ENCODE assay signal across 13 cellular contexts in the genomic region with DNA sequence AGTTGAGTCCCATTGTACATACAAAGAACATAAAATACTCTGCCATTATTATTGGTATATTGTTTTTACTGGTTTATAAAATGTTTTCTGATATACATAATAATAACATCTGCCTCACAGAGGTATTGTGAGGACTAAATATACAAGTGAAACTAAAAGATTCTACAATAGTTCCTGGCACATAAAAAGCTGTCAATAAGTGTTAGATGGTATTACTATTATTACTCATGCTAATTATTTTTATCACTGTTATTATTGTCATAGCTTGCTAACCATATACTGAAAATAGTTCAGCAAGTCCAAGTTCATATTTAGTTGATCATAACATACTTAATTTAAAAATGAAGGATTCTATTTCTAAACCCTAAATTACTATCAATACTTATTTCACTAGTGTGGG. TPM values are rescaled to one million over a fixed set of nuclear protein-coding genes. Genes with fewer than 3 reads are reported as not detected.
A peak's percentile ranks its signal among the peaks of the same experiment; 100 is the strongest.
DNase-seq lines count a peak whose midpoint lies in the region; ATAC-seq lines count a peak whose summit lies in the region.
"Had no signal": no experiment of that assay in that cellular context is flagged by ENCODE, and none has a peak within 500 bp of the region (broad histone marks: within the 10 kb centered on the region; RNA-seq: fewer than 3 reads in every experiment).

No MANE protein-coding gene starts in this region.

- DNase-seq in activated naive CD4-positive, alpha-beta T cell treated with anti-CD3 and anti-CD28 coated beads for 36 hours, result no peak
- DNase-seq in activated naive CD4-positive, alpha-beta T cell treated with anti-CD3 and anti-CD28 coated beads, Interleukin-2, amount 50 U/mL, for 16 hours, result no peak
- DNase-seq in naive thymus-derived CD8-positive, alpha-beta T cell, result no peak
- DNase-seq in NCI-H2029 (lab: John Stamatoyannopoulos, UW) (no peak), NCI-H748 treated with DMSO at 0.1 percent for 48 hours (lab: John Stamatoyannopoulos, UW) (no peak), RPMI8226 (no peak)
- DNase-seq: activated B cell treated with CpG ODN at 0.5 μM for 24 hours; NCI-H1105 treated with DMSO at 0.1 percent for 48 hours; SIG-M5; stimulated activated CD4-positive, alpha-beta T cell treated with anti-CD3 and anti-CD28 coated beads, Interleukin-2, amount 100 ng/mL, for 24 hours; stimulated activated naive B cell treated with anti-CD40 and anti-IgM and Interleukin-4, amounts not matched to agents 10 μg/mL and 1 μg/mL and 100 μg/mL, for 72 hours had no signal

- intact Hi-C loops in activated naive CD4-positive, alpha-beta T cell treated with anti-CD3 and anti-CD28 coated beads for 36 hours (cut with micrococcal nuclease), result loop anchor here (1.0 to 2.0 kb wide), 2 partner anchors 20 to 46 kb away; no protein-coding TSS in a partner anchor

- H3K9me3 Mint-ChIP-seq in activated naive CD4-positive, alpha-beta T cell treated with anti-CD3 and anti-CD28 coated beads for 36 hours, result no peaks in the 10 kb centered on the region
- peaks cover 0 to 1% (median 0%) of the 10 kb centered on the region in 9 donors for H3K9me3 Mint-ChIP-seq in naive thymus-derived CD8-positive, alpha-beta T cell
- H3K9me3 Mint-ChIP-seq: activated B cell treated with CpG ODN at 0.5 μM for 24 hours; stimulated activated naive B cell treated with anti-CD40 and anti-IgM and Interleukin-4, amounts not matched to agents 10 μg/mL and 1 μg/mL and 100 μg/mL, for 72 hours had no signal

- peak overlapping the region; percentile 91 for H3K27ac Mint-ChIP-seq in activated naive CD4-positive, alpha-beta T cell treated with anti-CD3 and anti-CD28 coated beads for 36 hours
- peak overlapping the region; percentile 46 to 94 (median 86) for H3K27ac Mint-ChIP-seq in naive thymus-derived CD8-positive, alpha-beta T cell
- H3K27ac Mint-ChIP-seq: activated B cell treated with CpG ODN at 0.5 μM for 24 hours had no signal

- peak overlapping the region; percentile 71 for H3K4me3 Mint-ChIP-seq in activated naive CD4-positive, alpha-beta T cell treated with anti-CD3 and anti-CD28 coated beads for 36 hours
- peak overlapping the region; percentile 31 to 84 (median 60) for H3K4me3 Mint-ChIP-seq in naive thymus-derived CD8-positive, alpha-beta T cell
- H3K4me3 Mint-ChIP-seq: activated B cell treated with CpG ODN at 0.5 μM for 24 hours; stimulated activated naive B cell treated with anti-CD40 and anti-IgM and Interleukin-4, amounts not matched to agents 10 μg/mL and 1 μg/mL and 100 μg/mL, for 72 hours had no signal

- CTCF ChIA-PET in activated naive CD4-positive, alpha-beta T cell treated with anti-CD3 and anti-CD28 coated beads for 36 hours (lab: Charles Lee), result no interaction called here

- no peaks in the 10 kb centered on the region for H3K27me3 Mint-ChIP-seq in activated naive CD4-positive, alpha-beta T cell treated with anti-CD3 and anti-CD28 coated beads for 36 hours (ENCODE audit: low read depth)
- no peaks in the 10 kb centered on the region for H3K27me3 Mint-ChIP-seq in naive thymus-derived CD8-positive, alpha-beta T cell
- H3K27me3 Mint-ChIP-seq: activated B cell treated with CpG ODN at 0.5 μM for 24 hours; stimulated activated naive B cell treated with anti-CD40 and anti-IgM and Interleukin-4, amounts not matched to agents 10 μg/mL and 1 μg/mL and 100 μg/mL, for 72 hours had no signal

- H3K4me1 Mint-ChIP-seq in activated naive CD4-positive, alpha-beta T cell treated with anti-CD3 and anti-CD28 coated beads for 36 hours (ENCODE audit: low read depth), result peaks cover 81% of the 10 kb centered on the region
- peaks cover 53 to 93% (median 83%) of the 10 kb centered on the region in 4 donors for H3K4me1 Mint-ChIP-seq in naive thymus-derived CD8-positive, alpha-beta T cell

- H3K36me3 Mint-ChIP-seq in activated naive CD4-positive, alpha-beta T cell treated with anti-CD3 and anti-CD28 coated beads for 36 hours (ENCODE audit: low read depth), result peaks cover 6% of the 10 kb centered on the region
- H3K36me3 Mint-ChIP-seq in naive thymus-derived CD8-positive, alpha-beta T cell, result peaks cover 0 to 5% (median 1%) of the 10 kb centered on the region in 3 donors

- POLR2A ChIA-PET in naive thymus-derived CD8-positive, alpha-beta T cell (lab: Charles Lee), result interaction anchor here (0.6 to 2.1 kb wide), 4 partner anchors 30 to 537 kb away, joined by 3 to 12 read pairs (median 4); a partner anchor contains a TSS

- ATAC-seq in HG02610 (IDR thresholded peaks at IDR 0.05; ENCODE audit: unreplicated experiment) (peak; percentile 75), HG03460 (IDR thresholded peaks at IDR 0.05; ENCODE audit: unreplicated experiment) (peak; percentile 52)
- ATAC-seq in naive thymus-derived CD8-positive, alpha-beta T cell, result peak in 1 of 2 donors; percentile 3

RNA-seq across cellular contexts. Expression of a gene that starts 34.4 kb away (rescaled TPM):
- total RNA-seq in activated naive CD4-positive, alpha-beta T cell treated with anti-CD3 and anti-CD28 coated beads for 36 hours, result 100 to 1,000 TPM; 218 to 223 TPM
- 100 to 1,000 TPM; 537 to 544 TPM for total RNA-seq in naive thymus-derived CD8-positive, alpha-beta T cell
- 100 to 1,000 TPM; 705 to 889 (median 719) TPM for polyA plus RNA-seq in naive thymus-derived CD8-positive, alpha-beta T cell
